In the genomic region with DNA sequence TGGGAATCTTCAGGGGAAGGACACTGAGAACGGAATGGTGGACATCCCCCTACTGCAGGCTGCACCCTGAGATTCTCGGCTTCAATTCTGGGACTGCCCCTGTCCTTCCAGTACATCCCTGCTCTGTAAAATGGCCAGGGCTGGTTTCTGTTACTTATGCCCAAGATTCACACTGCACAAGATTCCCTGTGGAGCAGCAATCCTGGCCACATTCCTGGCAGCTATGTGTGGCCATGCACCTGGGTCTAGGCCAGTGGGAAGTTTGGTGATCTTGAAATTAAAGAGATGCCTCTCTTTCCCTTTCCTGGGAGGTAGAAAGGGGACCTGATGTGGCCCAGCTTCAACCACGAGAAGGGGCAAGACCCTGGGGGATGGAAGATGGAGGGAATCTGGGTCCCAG, we compare ENCODE assay signal across 1 cellular context.
TF ChIP-seq lines count a peak whose summit lies in the region.

No MANE protein-coding gene starts in this region.

TF ChIP-seq in WTC11, 78 proteins besides CTCF, POLR2A, EP300 and RAD21 (continued from another document):
- TF ChIP-seq, protein P1, sequence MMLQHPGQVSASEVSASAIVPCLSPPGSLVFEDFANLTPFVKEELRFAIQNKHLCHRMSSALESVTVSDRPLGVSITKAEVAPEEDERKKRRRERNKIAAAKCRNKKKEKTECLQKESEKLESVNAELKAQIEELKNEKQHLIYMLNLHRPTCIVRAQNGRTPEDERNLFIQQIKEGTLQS (CRISPR knock-in tag; conservative IDR thresholded peaks at IDR 0.05) = no peak
- no peak for TF ChIP-seq CREB1 (CRISPR knock-in tag; IDR thresholded peaks at IDR 0.05)
- TF ChIP-seq, protein P2, sequence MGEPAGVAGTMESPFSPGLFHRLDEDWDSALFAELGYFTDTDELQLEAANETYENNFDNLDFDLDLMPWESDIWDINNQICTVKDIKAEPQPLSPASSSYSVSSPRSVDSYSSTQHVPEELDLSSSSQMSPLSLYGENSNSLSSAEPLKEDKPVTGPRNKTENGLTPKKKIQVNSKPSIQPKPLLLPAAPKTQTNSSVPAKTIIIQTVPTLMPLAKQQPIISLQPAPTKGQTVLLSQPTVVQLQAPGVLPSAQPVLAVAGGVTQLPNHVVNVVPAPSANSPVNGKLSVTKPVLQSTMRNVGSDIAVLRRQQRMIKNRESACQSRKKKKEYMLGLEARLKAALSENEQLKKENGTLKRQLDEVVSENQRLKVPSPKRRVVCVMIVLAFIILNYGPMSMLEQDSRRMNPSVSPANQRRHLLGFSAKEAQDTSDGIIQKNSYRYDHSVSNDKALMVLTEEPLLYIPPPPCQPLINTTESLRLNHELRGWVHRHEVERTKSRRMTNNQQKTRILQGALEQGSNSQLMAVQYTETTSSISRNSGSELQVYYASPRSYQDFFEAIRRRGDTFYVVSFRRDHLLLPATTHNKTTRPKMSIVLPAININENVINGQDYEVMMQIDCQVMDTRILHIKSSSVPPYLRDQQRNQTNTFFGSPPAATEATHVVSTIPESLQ (CRISPR knock-in tag; IDR thresholded peaks at IDR 0.05) = no peak
- TF ChIP-seq, protein P3, sequence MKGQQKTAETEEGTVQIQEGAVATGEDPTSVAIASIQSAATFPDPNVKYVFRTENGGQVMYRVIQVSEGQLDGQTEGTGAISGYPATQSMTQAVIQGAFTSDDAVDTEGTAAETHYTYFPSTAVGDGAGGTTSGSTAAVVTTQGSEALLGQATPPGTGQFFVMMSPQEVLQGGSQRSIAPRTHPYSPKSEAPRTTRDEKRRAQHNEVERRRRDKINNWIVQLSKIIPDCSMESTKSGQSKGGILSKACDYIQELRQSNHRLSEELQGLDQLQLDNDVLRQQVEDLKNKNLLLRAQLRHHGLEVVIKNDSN (CRISPR knock-in tag; IDR thresholded peaks at IDR 0.05) = no peak
